11 cellular contexts compared by ENCODE assay signal in the genomic region with DNA sequence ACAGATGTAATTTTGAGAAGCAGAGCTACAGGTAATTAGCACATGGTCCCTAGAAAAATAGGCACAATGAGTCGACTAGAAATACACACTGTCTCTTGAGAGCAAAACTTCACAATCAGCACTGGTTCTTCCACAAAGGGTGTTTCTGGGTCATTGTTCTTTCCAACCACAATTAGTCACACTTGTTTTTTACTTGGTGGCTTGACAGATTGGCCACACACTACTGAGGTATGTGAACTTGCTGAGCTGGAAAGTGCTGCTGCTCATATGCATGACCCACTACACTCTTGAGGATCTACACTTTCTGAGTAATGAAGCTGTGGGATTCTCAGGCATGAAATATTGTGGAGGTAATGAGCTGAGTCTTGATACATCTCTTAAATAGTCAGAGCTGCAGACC.
A peak's percentile ranks its signal among the peaks of the same experiment; 100 is the strongest.
DNase-seq lines count a peak whose midpoint lies in the region; ATAC-seq and TF ChIP-seq lines count a peak whose summit lies in the region.
"Had no signal": no experiment of that assay in that cellular context is flagged by ENCODE, and none has a peak within 500 bp of the region (broad histone marks: within the 10 kb centered on the region; RNA-seq: fewer than 3 reads in every experiment).

No MANE protein-coding gene starts in this region.

- H3K4me3 Mint-ChIP-seq in stimulated activated naive CD8-positive, alpha-beta T cell treated with anti-CD3 and anti-CD28 coated beads, Interleukin-15, amount 100 ng/mL, for 72 hours = no peak overlapping the region
- no peak overlapping the region for H3K4me3 Mint-ChIP-seq in osteocyte (ENCODE audit: unreplicated experiment)

- TF ChIP-seq CTCF in brain microvascular endothelial cell (IDR thresholded peaks at IDR 0.05; ENCODE audit: low read depth, low read length, missing control alignments) (no peak), osteocyte (IDR thresholded peaks at IDR 0.05) (no peak)

- no peak overlapping the region for H3K27ac Mint-ChIP-seq in stimulated activated naive CD8-positive, alpha-beta T cell treated with anti-CD3 and anti-CD28 coated beads, Interleukin-15, amount 100 ng/mL, for 72 hours
- no peak overlapping the region for H3K27ac Mint-ChIP-seq in osteocyte (ENCODE audit: unreplicated experiment)

- no peaks in the 10 kb centered on the region for H3K9me3 Mint-ChIP-seq in stimulated activated naive CD8-positive, alpha-beta T cell treated with anti-CD3 and anti-CD28 coated beads, Interleukin-15, amount 100 ng/mL, for 72 hours
- no peaks in the 10 kb centered on the region for H3K9me3 Mint-ChIP-seq in osteocyte (ENCODE audit: unreplicated experiment)

- ATAC-seq in HG03469 (IDR thresholded peaks at IDR 0.05; ENCODE audit: unreplicated experiment) = peak; percentile 81
- peak; percentile 95 for ATAC-seq in stimulated activated naive CD8-positive, alpha-beta T cell treated with anti-CD3 and anti-CD28 coated beads, Interleukin-15, amount 100 ng/mL, for 72 hours
- ATAC-seq: K562 had no signal

- H3K4me3 ChIP-seq in brain microvascular endothelial cell (ENCODE audit: low read depth, low read length) = no peak overlapping the region
- H3K4me3 ChIP-seq: BLaER1, K562, pancreas had no signal

- no peaks in the 10 kb centered on the region for H3K27me3 ChIP-seq in brain microvascular endothelial cell (replicated peaks)
- H3K27me3 ChIP-seq: BLaER1, pancreas had no signal

- in situ Hi-C loops in brain microvascular endothelial cell (cut with HindIII; ENCODE audit: low pct_ligation_motif_present, low sequenced_read_pairs) = no loop called here

- H3K36me3 ChIP-seq in brain microvascular endothelial cell (replicated peaks) = no peaks in the 10 kb centered on the region
- H3K36me3 ChIP-seq: BLaER1, pancreas had no signal

- no peaks in the 10 kb centered on the region for H3K36me3 Mint-ChIP-seq in osteocyte (ENCODE audit: unreplicated experiment)

- DNase-seq in activated CD4-positive, alpha-beta T cell treated with anti-CD3 and anti-CD28 coated beads for 48 hours = peak; percentile 5
- no peak for DNase-seq in activated CD4-positive, alpha-beta T cell treated with anti-CD3 and anti-CD28 coated beads, Interleukin-2, amount 50 U/mL, for 1 hour
- DNase-seq in brain microvascular endothelial cell = peak; percentile 95
- peak in 1 of 2 donors; percentile 1 for DNase-seq in stimulated activated naive CD8-positive, alpha-beta T cell treated with anti-CD3 and anti-CD28 coated beads, Interleukin-15, amount 100 ng/mL, for 72 hours
- no peak for DNase-seq in osteocyte (ENCODE audit: extremely low spot score, unreplicated experiment)
- no peak for DNase-seq in CD1c-positive myeloid dendritic cell (ENCODE audit: extremely low spot score)
- no peak for DNase-seq in activated naive CD4-positive, alpha-beta T cell (lab: John Stamatoyannopoulos, UW)
- DNase-seq: pancreas had no signal

- peaks cover 12% of the 10 kb centered on the region for H3K4me1 Mint-ChIP-seq in stimulated activated naive CD8-positive, alpha-beta T cell treated with anti-CD3 and anti-CD28 coated beads, Interleukin-15, amount 100 ng/mL, for 72 hours
- H3K4me1 Mint-ChIP-seq in osteocyte (ENCODE audit: unreplicated experiment) = peaks cover 42% of the 10 kb centered on the region

- no peaks in the 10 kb centered on the region for H3K27me3 Mint-ChIP-seq in stimulated activated naive CD8-positive, alpha-beta T cell treated with anti-CD3 and anti-CD28 coated beads, Interleukin-15, amount 100 ng/mL, for 72 hours
- no peaks in the 10 kb centered on the region for H3K27me3 Mint-ChIP-seq in osteocyte (ENCODE audit: unreplicated experiment)

- peak overlapping the region; percentile 74 for H3K27ac ChIP-seq in brain microvascular endothelial cell
- H3K27ac ChIP-seq: BLaER1, pancreas had no signal

Comparison
In these comparisons a context has a peak if more than half of its experiments do, and no peak if none do; other contexts are left out.
1. DNase-seq: peak in activated CD4-positive, alpha-beta T cell treated with anti-CD3 and anti-CD28 coated beads for 48 hours (single experiment) and brain microvascular endothelial cell (single experiment); none in activated CD4-positive, alpha-beta T cell treated with anti-CD3 and anti-CD28 coated beads, Interleukin-2, amount 50 U/mL, for 1 hour (single experiment), osteocyte (single experiment), CD1c-positive myeloid dendritic cell (single experiment) and activated naive CD4-positive, alpha-beta T cell (0 of 4).